1 cellular context compared by ENCODE assay signal in genomic region chr2:121611730-121612705, GRCh38.
TF ChIP-seq lines count a peak whose summit lies in the region.

No MANE protein-coding gene starts in this region.

TF ChIP-seq in WTC11, 78 proteins besides CTCF, POLR2A, EP300 and RAD21 (continued from another document):
- no peak for TF ChIP-seq ARID4B (CRISPR knock-in tag; IDR thresholded peaks at IDR 0.05; ENCODE audit: borderline replicate concordance)
- no peak for TF ChIP-seq AFF4 (CRISPR knock-in tag; IDR thresholded peaks at IDR 0.05; ENCODE audit: borderline replicate concordance)
- TF ChIP-seq CDX4 (CRISPR knock-in tag; IDR thresholded peaks at IDR 0.05; ENCODE audit: borderline replicate concordance): no peak
- no peak for TF ChIP-seq ZMAT4 (CRISPR knock-in tag; IDR thresholded peaks at IDR 0.05)
- no peak for TF ChIP-seq MAX (CRISPR knock-in tag; IDR thresholded peaks at IDR 0.05)
